28 cellular contexts compared by ENCODE assay signal in genomic region chr6:147870745-147871144, GRCh38.
DNase-seq lines count a peak whose midpoint lies in the region; ATAC-seq, FAIRE-seq and TF ChIP-seq lines count a peak whose summit lies in the region.
"Had no signal": no experiment of that assay in that cellular context is flagged by ENCODE, and none has a peak within 500 bp of the region (broad histone marks: within the 10 kb centered on the region; RNA-seq: fewer than 3 reads in every experiment).

No MANE protein-coding gene starts in this region.

- WGBS in HepG2 (ENCODE audit: low lambda C conversion rate): 9% methylated on average over 2 of the region's 2 CpGs
- 31% methylated on average over 2 of the region's 2 CpGs for WGBS in right lobe of liver (ENCODE audit: insufficient coverage, low coverage, low lambda C conversion rate, missing lambda C conversion rate)

- H3F3A ChIP-seq in neural progenitor cell (ENCODE audit: low read depth): no peaks in the 10 kb centered on the region

- no TSS peak for BruUV-seq in HepG2 (replicated peaks; lab: Mats Ljungman, UMichigan)

- H3K4me3 ChIP-seq in HepG2 (replicated peaks in 1 of 3; ENCODE audit: insufficient read depth in 1 of 3, low read depth in 2 of 3, low read length in 3 of 3) (no peak overlapping the region), right lobe of liver (no peak overlapping the region), neural progenitor cell (no peak overlapping the region)
- H3K4me3 ChIP-seq: HAP-1 had no signal

- DNase-seq in HepG2 (ENCODE audit: low spot score) (peak; percentile 70), right lobe of liver (no peak), endothelial cell (ENCODE audit: low spot score) (no peak), neural progenitor cell (ENCODE audit: low spot score) (no peak), KBM-7 (no peak), H54 (ENCODE audit: insufficient read length, low spot score) (no peak)
- no peak for DNase-seq in activated CD4-positive, alpha-beta T cell treated with anti-CD3 and anti-CD28 coated beads for 48 hours
- DNase-seq: CD8-positive, alpha-beta T cell; DMS79 treated with DMSO at 0.1 percent for 48 hours; GF-D8; HFFc6; Karpas-422; NCI-H1092 treated with DMSO at 0.1 percent for 48 hours; NCI-H1436; NCI-H187; NCI-H2107; NCI-H446; NCI-H524 treated with DMSO at 0.1 percent for 48 hours; NCI-H82; NK-92 treated with Interleukin-12 subunit alpha and Interleukin-12 subunit beta, amount 100 ng/mL, for 24 hours; PC-3 had no signal

- H4K20me1 ChIP-seq in HepG2 (ENCODE audit: insufficient read depth, low read length) (no peaks in the 10 kb centered on the region), neural progenitor cell (ENCODE audit: low read depth) (no peaks in the 10 kb centered on the region)

- no peaks in the 10 kb centered on the region for H3K79me2 ChIP-seq in HepG2 (ENCODE audit: insufficient read depth, low read length)
- H3K79me2 ChIP-seq in neural progenitor cell (ENCODE audit: low read depth): no peaks in the 10 kb centered on the region

- H3K9me3 Mint-ChIP-seq in endothelial cell (ENCODE audit: unreplicated experiment) (no peaks in the 10 kb centered on the region), neural progenitor cell (peaks cover 3% of the 10 kb centered on the region)

- FAIRE-seq in HepG2 (lab: Jason Lieb, UNC) (no peak), H54 (lab: Jason Lieb, UNC) (no peak)
- FAIRE-seq: GM12891 had no signal

- H3K27me3 ChIP-seq in HepG2 (ENCODE audit: control insufficient read depth in 1 of 2, insufficient read depth in 2 of 2, low read length in 2 of 2) (no peaks in the 10 kb centered on the region), right lobe of liver (no peaks in the 10 kb centered on the region), neural progenitor cell (no peaks in the 10 kb centered on the region)

- peaks cover 2% of the 10 kb centered on the region for H3K27me3 Mint-ChIP-seq in endothelial cell (ENCODE audit: unreplicated experiment)
- no peaks in the 10 kb centered on the region for H3K27me3 Mint-ChIP-seq in neural progenitor cell (ENCODE audit: insufficient read depth, low read depth)
- H3K27me3 Mint-ChIP-seq: B cell, IgD-negative memory B cell had no signal

- H3K4me1 ChIP-seq in HepG2 (ENCODE audit: insufficient read depth, low read length) (peaks cover 14% of the 10 kb centered on the region), right lobe of liver (no peaks in the 10 kb centered on the region), neural progenitor cell (no peaks in the 10 kb centered on the region)
- H3K4me1 ChIP-seq: HAP-1 had no signal

- H3K36me3 Mint-ChIP-seq in endothelial cell (ENCODE audit: low read depth, unreplicated experiment): no peaks in the 10 kb centered on the region
- no peaks in the 10 kb centered on the region for H3K36me3 Mint-ChIP-seq in neural progenitor cell
- H3K36me3 Mint-ChIP-seq: CD8-positive, alpha-beta T cell; IgD-negative memory B cell had no signal

- TF ChIP-seq EP300 in HepG2 (IDR thresholded peaks at IDR 0.05; ENCODE audit: low read depth in 2 of 2, low read length in 2 of 2) (peak in 1 of 2 experiments; percentile 49; a peak in 2 of 4 replicates), HepG2 (CRISPR knock-in tag; IDR thresholded peaks at IDR 0.05; ENCODE audit: borderline replicate concordance) (no peak)

- peaks cover 33% of the 10 kb centered on the region for H3K4me1 Mint-ChIP-seq in endothelial cell (ENCODE audit: unreplicated experiment)
- H3K4me1 Mint-ChIP-seq in neural progenitor cell: peaks cover 39% of the 10 kb centered on the region
- H3K4me1 Mint-ChIP-seq: B cell, IgD-negative memory B cell had no signal

- H3K9ac ChIP-seq in HepG2 (ENCODE audit: insufficient read depth, low read depth, low read length): no peak overlapping the region
- no peak overlapping the region for H3K9ac ChIP-seq in neural progenitor cell

- ATAC-seq in HepG2: peak; percentile 82
- no peak for ATAC-seq in right lobe of liver
- ATAC-seq in GM19397 (IDR thresholded peaks at IDR 0.05; ENCODE audit: unreplicated experiment): no peak
- ATAC-seq: CD8-positive, alpha-beta T cell; PC-3 had no signal

- peak overlapping the region; percentile 45 for H3K27ac ChIP-seq in HepG2 (ENCODE audit: extremely low read length, insufficient read depth, low read length)
- no peak overlapping the region for H3K27ac ChIP-seq in right lobe of liver
- no peak overlapping the region for H3K27ac ChIP-seq in neural progenitor cell
- H3K27ac ChIP-seq: 22Rv1, C4-2B had no signal

- no peaks in the 10 kb centered on the region for H3K36me3 ChIP-seq in HepG2 (replicated peaks in 1 of 2; ENCODE audit: control insufficient read depth in 1 of 2, insufficient read depth in 2 of 2, low read length in 2 of 2)
- H3K36me3 ChIP-seq in right lobe of liver: no peaks in the 10 kb centered on the region
- H3K36me3 ChIP-seq in neural progenitor cell: no peaks in the 10 kb centered on the region
- H3K36me3 ChIP-seq: HAP-1 had no signal

- H3K27ac Mint-ChIP-seq in endothelial cell (ENCODE audit: unreplicated experiment) (peak overlapping the region; percentile 52), neural progenitor cell (peak overlapping the region; percentile 50)
- H3K27ac Mint-ChIP-seq: B cell; CD8-positive, alpha-beta T cell; HFFc6; IgD-negative memory B cell had no signal

- H3K9me3 ChIP-seq in HepG2 (ENCODE audit: low read length): no peaks in the 10 kb centered on the region
- no peaks in the 10 kb centered on the region for H3K9me3 ChIP-seq in right lobe of liver
- no peaks in the 10 kb centered on the region for H3K9me3 ChIP-seq in neural progenitor cell (ENCODE audit: low read depth)
- H3K9me3 ChIP-seq: HAP-1 had no signal

- no peak for TF ChIP-seq CTCF in HepG2 (CRISPR knock-in tag; IDR thresholded peaks at IDR 0.05)
- no peak for TF ChIP-seq CTCF in right lobe of liver (IDR thresholded peaks at IDR 0.05)
- TF ChIP-seq CTCF in endothelial cell (IDR thresholded peaks at IDR 0.05; ENCODE audit: unreplicated experiment): no peak
- no peak for TF ChIP-seq CTCF in neural progenitor cell (IDR thresholded peaks at IDR 0.05)

- CTCF ChIA-PET in HepG2 (lab: Yijun Ruan, JAX; ENCODE audit: low intra/inter-chr PET ratio, low total read pairs): no interaction called here

- TF ChIP-seq POLR2A in HepG2 (IDR thresholded peaks at IDR 0.05; ENCODE audit: insufficient read depth in 1 of 2, low read depth in 2 of 2, low read length in 2 of 2): no peak
- TF ChIP-seq POLR2A in right lobe of liver (IDR thresholded peaks at IDR 0.05): no peak
- no peak for TF ChIP-seq POLR2A in H54 (IDR thresholded peaks at IDR 0.05; ENCODE audit: low read depth, low read length)

- POLR2A ChIA-PET in HepG2 (lab: Yijun Ruan, JAX): no interaction called here

- in situ Hi-C loops in HepG2 (cut with HindIII; ENCODE audit: extremely low pct_ligation_motif_present, low pct_unique_long_range_greater_than_20kb): no loop called here
- in situ Hi-C loops in KBM-7 (cut with MboI; ENCODE audit: low pct_unique_long_range_greater_than_20kb, low sequenced_read_pairs): no loop called here

- 0 out of 2 replicates have a peak overlapping the region, but pooled peaks have one; percentile 19 for H3K4me2 ChIP-seq in HepG2 (ENCODE audit: low read depth, low read length)
- H3K4me2 ChIP-seq in neural progenitor cell: no peak overlapping the region

- TF ChIP-seq RAD21 in HepG2 (CRISPR knock-in tag; IDR thresholded peaks at IDR 0.05): no peak

- intact Hi-C loops in HepG2 (cut with micrococcal nuclease; ENCODE audit: unreplicated experiment): no loop called here
- intact Hi-C loops in right lobe of liver (cut with DNase I): no loop called here

- H3K4me3 Mint-ChIP-seq in endothelial cell (ENCODE audit: unreplicated experiment): no peak overlapping the region
- H3K4me3 Mint-ChIP-seq in neural progenitor cell: no peak overlapping the region
- H3K4me3 Mint-ChIP-seq: B cell; CD8-positive, alpha-beta T cell; HFFc6; IgD-negative memory B cell had no signal

- H2AFZ ChIP-seq in HepG2 (ENCODE audit: low read length): no peak overlapping the region
- H2AFZ ChIP-seq in neural progenitor cell (replicated peaks): no peak overlapping the region

TF ChIP-seq in HepG2, 621 proteins besides CTCF, POLR2A, EP300 and RAD21:
- TF ChIP-seq BCL6 (CRISPR knock-in tag; IDR thresholded peaks at IDR 0.05) (peak; percentile 62), HNRNPK (IDR thresholded peaks at IDR 0.05; ENCODE audit: low read depth, low read length, poor library complexity, severe bottlenecking) (peak; percentile 89), HNF4A (CRISPR knock-in tag; IDR thresholded peaks at IDR 0.05) (peak; percentile 56; the same call in 1 of the 2 replicates), ESRRA (CRISPR knock-in tag; IDR thresholded peaks at IDR 0.05; ENCODE audit: low read depth) (no peak), MED1 (CRISPR knock-in tag; IDR thresholded peaks at IDR 0.05) (no peak), RBFOX2 (IDR thresholded peaks at IDR 0.05; ENCODE audit: low read depth, low read length) (no peak), HNF4G (IDR thresholded peaks at IDR 0.05; ENCODE audit: borderline replicate concordance, low read depth, low read length) (0 out of 2 replicates have a peak, but pooled peaks have one; percentile 20), HNF4G (CRISPR knock-in tag; IDR thresholded peaks at IDR 0.05; ENCODE audit: borderline replicate concordance, low read depth) (no peak)
- TF ChIP-seq, protein P1, sequence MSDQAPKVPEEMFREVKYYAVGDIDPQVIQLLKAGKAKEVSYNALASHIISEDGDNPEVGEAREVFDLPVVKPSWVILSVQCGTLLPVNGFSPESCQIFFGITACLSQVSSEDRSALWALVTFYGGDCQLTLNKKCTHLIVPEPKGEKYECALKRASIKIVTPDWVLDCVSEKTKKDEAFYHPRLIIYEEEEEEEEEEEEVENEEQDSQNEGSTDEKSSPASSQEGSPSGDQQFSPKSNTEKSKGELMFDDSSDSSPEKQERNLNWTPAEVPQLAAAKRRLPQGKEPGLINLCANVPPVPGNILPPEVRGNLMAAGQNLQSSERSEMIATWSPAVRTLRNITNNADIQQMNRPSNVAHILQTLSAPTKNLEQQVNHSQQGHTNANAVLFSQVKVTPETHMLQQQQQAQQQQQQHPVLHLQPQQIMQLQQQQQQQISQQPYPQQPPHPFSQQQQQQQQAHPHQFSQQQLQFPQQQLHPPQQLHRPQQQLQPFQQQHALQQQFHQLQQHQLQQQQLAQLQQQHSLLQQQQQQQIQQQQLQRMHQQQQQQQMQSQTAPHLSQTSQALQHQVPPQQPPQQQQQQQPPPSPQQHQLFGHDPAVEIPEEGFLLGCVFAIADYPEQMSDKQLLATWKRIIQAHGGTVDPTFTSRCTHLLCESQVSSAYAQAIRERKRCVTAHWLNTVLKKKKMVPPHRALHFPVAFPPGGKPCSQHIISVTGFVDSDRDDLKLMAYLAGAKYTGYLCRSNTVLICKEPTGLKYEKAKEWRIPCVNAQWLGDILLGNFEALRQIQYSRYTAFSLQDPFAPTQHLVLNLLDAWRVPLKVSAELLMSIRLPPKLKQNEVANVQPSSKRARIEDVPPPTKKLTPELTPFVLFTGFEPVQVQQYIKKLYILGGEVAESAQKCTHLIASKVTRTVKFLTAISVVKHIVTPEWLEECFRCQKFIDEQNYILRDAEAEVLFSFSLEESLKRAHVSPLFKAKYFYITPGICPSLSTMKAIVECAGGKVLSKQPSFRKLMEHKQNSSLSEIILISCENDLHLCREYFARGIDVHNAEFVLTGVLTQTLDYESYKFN (CRISPR knock-in tag; conservative IDR thresholded peaks at IDR 0.05): 0 out of 2 replicates have a peak, but pooled peaks have one; percentile 25
